ENCODE assay signal across 8 cellular contexts in genomic region chr4:148441986-148442829, GRCh38. TPM values are rescaled to one million over a fixed set of nuclear protein-coding genes. Genes with fewer than 3 reads are reported as not detected.
DNase-seq lines count a peak whose midpoint lies in the region; ATAC-seq and TF ChIP-seq lines count a peak whose summit lies in the region.

Gene NR3C2, minus strand, starts transcription at chr4:148442414.

- no peaks in the 10 kb centered on the region for H3K36me3 ChIP-seq in SK-N-SH (replicated peaks in 1 of 2; ENCODE audit: control insufficient read depth in 1 of 2, insufficient read depth in 2 of 2, low read length in 1 of 2)

- no peak for TF ChIP-seq RAD21 in SK-N-SH (IDR thresholded peaks at IDR 0.05; ENCODE audit: low read length)

- H3K4me3 ChIP-seq in SK-N-SH (ENCODE audit: low read depth in 2 of 2, low read length in 1 of 2), result peak within 1 kb of the TSS; percentile 69 to 82

- peaks cover 0 to 27% of the 10 kb centered on the region in 2 experiments; a peak in 1 of 4 replicates for H3K4me1 ChIP-seq in SK-N-SH (ENCODE audit: control insufficient read depth in 1 of 2, insufficient read depth in 2 of 2, low read depth in 1 of 2, low read length in 1 of 2)

- H3K9me3 Mint-ChIP-seq in activated naive CD4-positive, alpha-beta T cell treated with anti-CD3 and anti-CD28 coated beads, Interleukin-2, amount 50 U/mL, for 72 hours, result no peaks in the 10 kb centered on the region

- peak within 1 kb of the TSS; percentile 89 for H2AFZ ChIP-seq in SK-N-SH (ENCODE audit: low read depth)

- no peak for TF ChIP-seq EP300 in SK-N-SH (IDR thresholded peaks at IDR 0.05; ENCODE audit: borderline replicate concordance in 1 of 2, low read depth in 1 of 2, low read length in 1 of 2)

- WGBS in SK-N-SH (ENCODE audit: low lambda C conversion rate), result 1% methylated on average over 31 of the region's 64 CpGs

- H4K20me1 ChIP-seq in SK-N-SH (ENCODE audit: insufficient read depth), result no peaks in the 10 kb centered on the region

- no peak within 1 kb of the TSS for H3K27ac ChIP-seq in SK-N-SH (ENCODE audit: low read depth in 2 of 2, low read length in 1 of 2)

- H3K9me2 ChIP-seq in SK-N-SH, result no peaks in the 10 kb centered on the region

- no peak for TF ChIP-seq CTCF in SK-N-SH (IDR thresholded peaks at IDR 0.05)

- peak; percentile 89 to 90 for ATAC-seq in activated naive CD4-positive, alpha-beta T cell treated with anti-CD3 and anti-CD28 coated beads, Interleukin-2, amount 50 U/mL, for 72 hours

- POLR2A ChIA-PET in HEK293T (lab: Yijun Ruan, JAX), result interaction anchor here (0.8 to 2.3 kb wide), 13 partner anchors 30 to 424 kb away, joined by 3 to 10 read pairs (median 4); no protein-coding TSS in a partner anchor
- POLR2A ChIA-PET in SK-N-SH (lab: Yijun Ruan, JAX), result no interaction called here

- peak within 1 kb of the TSS; percentile 92 to 99 for H3K27ac Mint-ChIP-seq in activated naive CD4-positive, alpha-beta T cell treated with anti-CD3 and anti-CD28 coated beads, Interleukin-2, amount 50 U/mL, for 72 hours

- DNase-seq in GM04503 (ENCODE audit: low read depth), result peak; percentile 79
- peak; percentile 94 for DNase-seq in HEK293T (ENCODE audit: extremely low spot score)
- DNase-seq in MV-4-11 (lab: John Stamatoyannopoulos, UW), result peak; percentile 95
- peak; percentile 99 for DNase-seq in SK-N-SH
- DNase-seq in activated naive CD4-positive, alpha-beta T cell treated with anti-CD3 and anti-CD28 coated beads, Interleukin-2, amount 50 U/mL, for 72 hours (ENCODE audit: low spot score in 2 of 2), result peak; percentile 87 to 98
- peak; percentile 100 for DNase-seq in globus pallidus (ENCODE audit: low spot score)
- DNase-seq in non-pigmented ciliary epithelial cell (ENCODE audit: low read depth), result peak; percentile 92
- peak; percentile 99 for DNase-seq in superior temporal gyrus (ENCODE audit: extremely low spot score)

- no peaks in the 10 kb centered on the region for H3K79me2 ChIP-seq in SK-N-SH (ENCODE audit: insufficient read depth)

- no peaks in the 10 kb centered on the region for H3K9me3 ChIP-seq in SK-N-SH

- peaks cover 0 to 6% of the 10 kb centered on the region in 2 donors for H3K36me3 Mint-ChIP-seq in activated naive CD4-positive, alpha-beta T cell treated with anti-CD3 and anti-CD28 coated beads, Interleukin-2, amount 50 U/mL, for 72 hours

- peak within 1 kb of the TSS; percentile 96 for H3K4me2 ChIP-seq in SK-N-SH

- peaks cover 11% of the 10 kb centered on the region for H3F3A ChIP-seq in SK-N-SH (replicated peaks; ENCODE audit: insufficient read depth)

- CTCF ChIA-PET in HEK293T (lab: Yijun Ruan, JAX), result no interaction called here
- CTCF ChIA-PET in SK-N-SH (lab: Yijun Ruan, JAX), result interaction anchor here (1.2 kb wide), 1 partner anchor 280 kb away, joined by 3 read pairs; no protein-coding TSS in a partner anchor

- peaks cover 53% of the 10 kb centered on the region for H3K27me3 ChIP-seq in SK-N-SH (ENCODE audit: insufficient read depth)

- H3K9ac ChIP-seq in SK-N-SH, result peak within 1 kb of the TSS; percentile 35

TF ChIP-seq in HEK293T, 16 proteins besides CTCF, POLR2A, EP300 and RAD21:
- TF ChIP-seq FOXM1 (IDR thresholded peaks at IDR 0.05; ENCODE audit: borderline replicate concordance) (no peak), CTBP1 (IDR thresholded peaks at IDR 0.05; ENCODE audit: borderline replicate concordance) (no peak), FOXA1 (IDR thresholded peaks at IDR 0.05) (no peak), L3MBTL2 (conservative IDR thresholded peaks at IDR 0.05) (peak; percentile 58; the same call in 1 of the 2 replicates), ELF4 (IDR thresholded peaks at IDR 0.05) (peak; percentile 57), ARNT (IDR thresholded peaks at IDR 0.05) (no peak), SP1 (IDR thresholded peaks at IDR 0.05) (no peak)
- TF ChIP-seq, protein P1, sequence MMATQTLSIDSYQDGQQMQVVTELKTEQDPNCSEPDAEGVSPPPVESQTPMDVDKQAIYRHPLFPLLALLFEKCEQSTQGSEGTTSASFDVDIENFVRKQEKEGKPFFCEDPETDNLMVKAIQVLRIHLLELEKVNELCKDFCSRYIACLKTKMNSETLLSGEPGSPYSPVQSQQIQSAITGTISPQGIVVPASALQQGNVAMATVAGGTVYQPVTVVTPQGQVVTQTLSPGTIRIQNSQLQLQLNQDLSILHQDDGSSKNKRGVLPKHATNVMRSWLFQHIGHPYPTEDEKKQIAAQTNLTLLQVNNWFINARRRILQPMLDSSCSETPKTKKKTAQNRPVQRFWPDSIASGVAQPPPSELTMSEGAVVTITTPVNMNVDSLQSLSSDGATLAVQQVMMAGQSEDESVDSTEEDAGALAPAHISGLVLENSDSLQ (IDR thresholded peaks at IDR 0.05), result peak; percentile 99

TF ChIP-seq in SK-N-SH, 30 proteins besides CTCF, POLR2A, EP300 and RAD21 (continues in another document):
- TF ChIP-seq REST (IDR thresholded peaks at IDR 0.05; ENCODE audit: low read depth, low read length), result no peak
- peak; percentile 60; the same call in 1 of the 2 replicates for TF ChIP-seq RFX5 (IDR thresholded peaks at IDR 0.05; ENCODE audit: low read length)
- peak; percentile 20; the same call in 1 of the 2 replicates for TF ChIP-seq RCOR1 (IDR thresholded peaks at IDR 0.05; ENCODE audit: low read length)
- TF ChIP-seq, protein P2, sequence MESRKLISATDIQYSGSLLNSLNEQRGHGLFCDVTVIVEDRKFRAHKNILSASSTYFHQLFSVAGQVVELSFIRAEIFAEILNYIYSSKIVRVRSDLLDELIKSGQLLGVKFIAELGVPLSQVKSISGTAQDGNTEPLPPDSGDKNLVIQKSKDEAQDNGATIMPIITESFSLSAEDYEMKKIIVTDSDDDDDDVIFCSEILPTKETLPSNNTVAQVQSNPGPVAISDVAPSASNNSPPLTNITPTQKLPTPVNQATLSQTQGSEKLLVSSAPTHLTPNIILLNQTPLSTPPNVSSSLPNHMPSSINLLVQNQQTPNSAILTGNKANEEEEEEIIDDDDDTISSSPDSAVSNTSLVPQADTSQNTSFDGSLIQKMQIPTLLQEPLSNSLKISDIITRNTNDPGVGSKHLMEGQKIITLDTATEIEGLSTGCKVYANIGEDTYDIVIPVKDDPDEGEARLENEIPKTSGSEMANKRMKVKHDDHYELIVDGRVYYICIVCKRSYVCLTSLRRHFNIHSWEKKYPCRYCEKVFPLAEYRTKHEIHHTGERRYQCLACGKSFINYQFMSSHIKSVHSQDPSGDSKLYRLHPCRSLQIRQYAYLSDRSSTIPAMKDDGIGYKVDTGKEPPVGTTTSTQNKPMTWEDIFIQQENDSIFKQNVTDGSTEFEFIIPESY (IDR thresholded peaks at IDR 0.05; ENCODE audit: borderline replicate concordance, low read depth), result no peak
- no peak for TF ChIP-seq RXRA (IDR thresholded peaks at IDR 0.05; ENCODE audit: borderline replicate concordance, low read depth)
- TF ChIP-seq NFIC (IDR thresholded peaks at IDR 0.05; ENCODE audit: borderline replicate concordance), result no peak
- TF ChIP-seq, protein P3, sequence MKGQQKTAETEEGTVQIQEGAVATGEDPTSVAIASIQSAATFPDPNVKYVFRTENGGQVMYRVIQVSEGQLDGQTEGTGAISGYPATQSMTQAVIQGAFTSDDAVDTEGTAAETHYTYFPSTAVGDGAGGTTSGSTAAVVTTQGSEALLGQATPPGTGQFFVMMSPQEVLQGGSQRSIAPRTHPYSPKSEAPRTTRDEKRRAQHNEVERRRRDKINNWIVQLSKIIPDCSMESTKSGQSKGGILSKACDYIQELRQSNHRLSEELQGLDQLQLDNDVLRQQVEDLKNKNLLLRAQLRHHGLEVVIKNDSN (IDR thresholded peaks at IDR 0.05; ENCODE audit: borderline replicate concordance, low read depth), result peak; percentile 86
- 0 out of 2 replicates have a peak, but pooled peaks have one; percentile 33 for TF ChIP-seq ELF1 (IDR thresholded peaks at IDR 0.05)
- TF ChIP-seq TCF12 (IDR thresholded peaks at IDR 0.05), result 0 out of 2 replicates have a peak, but pooled peaks have one; percentile 4
- TF ChIP-seq PBX3 (IDR thresholded peaks at IDR 0.05), result peak; percentile 100
- TF ChIP-seq MXI1 (IDR thresholded peaks at IDR 0.05; ENCODE audit: low read depth, low read length), result peak; percentile 63
- no peak for TF ChIP-seq YY1 (IDR thresholded peaks at IDR 0.05; ENCODE audit: low read depth)

RNA-seq across cellular contexts. Expression of gene NR3C2, which starts in this region (rescaled TPM):
- polyA plus RNA-seq in SK-N-SH (2012; rRNA removed), result 0.02 and 0.03 TPM in 2 replicates
- polyA plus RNA-seq in SK-N-SH (2012; cell fraction: cytosol; rRNA removed), result 0.01 TPM in 2 replicates
- polyA plus RNA-seq in SK-N-SH (2012; cell fraction: nucleus; rRNA removed), result 0.01 and 0.02 TPM in 2 replicates
- total RNA-seq in activated naive CD4-positive, alpha-beta T cell treated with anti-CD3 and anti-CD28 coated beads, Interleukin-2, amount 50 U/mL, for 72 hours, result 1 to 10 TPM; 6.0 to 7.1 TPM

Comparison
In these comparisons a context has a peak if more than half of its experiments do, and no peak if none do; other contexts are left out.
1. Peak in DNase-seq, H3K4me3 ChIP-seq, H3K9ac ChIP-seq and H3K4me2 ChIP-seq in SK-N-SH; RNA of the gene not detected or under 1 TPM.